ENCODE assay signal across 1 cellular context in genomic region chr4:118985170-118986000, GRCh38.
TF ChIP-seq lines count a peak whose summit lies in the region.

No MANE protein-coding gene starts in this region.

TF ChIP-seq in IMR-90, 13 proteins besides CTCF, POLR2A, EP300 and RAD21 (continued from another document):
- TF ChIP-seq SMC3 (IDR thresholded peaks at IDR 0.05; ENCODE audit: low read depth, low read length) (no peak), BHLHE40 (IDR thresholded peaks at IDR 0.05; ENCODE audit: low read depth, low read length) (no peak), FOS (IDR thresholded peaks at IDR 0.05; ENCODE audit: low read depth, low read length) (no peak), CHD1 (IDR thresholded peaks at IDR 0.05; ENCODE audit: low read depth, low read length) (no peak), NFE2L2 (IDR thresholded peaks at IDR 0.05; ENCODE audit: low read depth, low read length) (no peak), RCOR1 (IDR thresholded peaks at IDR 0.05; ENCODE audit: insufficient replicate concordance, low read length) (no peak), RFX5 (IDR thresholded peaks at IDR 0.05; ENCODE audit: low read depth, low read length) (no peak), MAZ (IDR thresholded peaks at IDR 0.05; ENCODE audit: borderline replicate concordance, low read depth, low read length) (no peak)
- TF ChIP-seq, protein P1, sequence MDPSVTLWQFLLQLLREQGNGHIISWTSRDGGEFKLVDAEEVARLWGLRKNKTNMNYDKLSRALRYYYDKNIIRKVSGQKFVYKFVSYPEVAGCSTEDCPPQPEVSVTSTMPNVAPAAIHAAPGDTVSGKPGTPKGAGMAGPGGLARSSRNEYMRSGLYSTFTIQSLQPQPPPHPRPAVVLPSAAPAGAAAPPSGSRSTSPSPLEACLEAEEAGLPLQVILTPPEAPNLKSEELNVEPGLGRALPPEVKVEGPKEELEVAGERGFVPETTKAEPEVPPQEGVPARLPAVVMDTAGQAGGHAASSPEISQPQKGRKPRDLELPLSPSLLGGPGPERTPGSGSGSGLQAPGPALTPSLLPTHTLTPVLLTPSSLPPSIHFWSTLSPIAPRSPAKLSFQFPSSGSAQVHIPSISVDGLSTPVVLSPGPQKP (IDR thresholded peaks at IDR 0.05; ENCODE audit: borderline replicate concordance, low read depth, low read length) = no peak
- TF ChIP-seq, protein P2, sequence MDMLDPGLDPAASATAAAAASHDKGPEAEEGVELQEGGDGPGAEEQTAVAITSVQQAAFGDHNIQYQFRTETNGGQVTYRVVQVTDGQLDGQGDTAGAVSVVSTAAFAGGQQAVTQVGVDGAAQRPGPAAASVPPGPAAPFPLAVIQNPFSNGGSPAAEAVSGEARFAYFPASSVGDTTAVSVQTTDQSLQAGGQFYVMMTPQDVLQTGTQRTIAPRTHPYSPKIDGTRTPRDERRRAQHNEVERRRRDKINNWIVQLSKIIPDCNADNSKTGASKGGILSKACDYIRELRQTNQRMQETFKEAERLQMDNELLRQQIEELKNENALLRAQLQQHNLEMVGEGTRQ (IDR thresholded peaks at IDR 0.05; ENCODE audit: low read depth, low read length) = no peak
